Comparison of ENCODE assay signal across 9 cellular contexts in the genomic region with DNA sequence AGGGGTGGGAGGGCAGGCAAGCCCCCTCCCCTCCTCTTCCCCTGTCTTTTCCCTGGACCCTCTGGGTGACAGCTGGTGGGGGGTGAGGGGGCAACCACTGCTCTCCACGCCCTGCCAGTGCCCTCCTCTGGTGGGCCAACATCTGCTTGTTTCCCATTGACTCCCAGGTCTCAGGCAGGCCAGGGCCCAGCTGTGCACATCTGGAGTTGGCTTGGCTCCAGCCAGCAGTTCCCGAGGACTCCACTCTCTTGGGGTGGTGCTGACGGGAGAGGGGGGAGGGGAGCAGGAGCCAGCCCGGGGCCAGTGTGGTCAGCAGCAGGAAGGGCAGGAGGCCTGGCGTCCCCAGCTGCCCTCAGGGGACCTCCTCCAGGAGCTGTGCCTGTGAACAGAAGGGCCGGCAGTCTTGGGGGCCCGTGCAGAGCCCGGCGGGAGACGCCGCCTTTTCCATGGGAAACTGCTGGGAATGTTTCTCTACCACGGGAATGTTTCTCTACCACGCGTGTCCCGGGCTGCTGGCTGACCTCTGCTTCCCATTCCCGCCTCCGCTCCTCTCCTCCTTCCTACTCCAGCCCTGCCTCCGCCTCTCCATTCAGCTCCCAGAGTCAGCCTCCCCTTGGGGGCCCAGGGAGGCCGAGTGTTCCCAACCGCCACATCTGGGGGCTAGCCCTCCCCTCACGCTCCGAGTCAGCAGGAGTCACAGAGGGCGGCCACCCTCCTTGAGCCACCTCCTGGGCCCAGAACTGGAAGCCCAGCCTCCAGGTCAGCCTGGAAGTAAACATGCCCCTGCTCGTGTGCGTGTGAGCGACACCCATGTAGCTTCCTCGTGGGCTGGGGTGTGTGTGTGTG. TPM values are rescaled to one million over a fixed set of nuclear protein-coding genes. Genes with fewer than 3 reads are reported as not detected.
DNase-seq lines count a peak whose midpoint lies in the region; ATAC-seq and TF ChIP-seq lines count a peak whose summit lies in the region.
"Had no signal": no experiment of that assay in that cellular context is flagged by ENCODE, and none has a peak within 500 bp of the region (broad histone marks: within the 10 kb centered on the region; RNA-seq: fewer than 3 reads in every experiment).

No MANE protein-coding gene starts in this region.

- peaks cover 0 to 45% (median 0%) of the 10 kb centered on the region in 4 donors for H3K27me3 ChIP-seq in esophagus muscularis mucosa
- no peaks in the 10 kb centered on the region for H3K27me3 ChIP-seq in naive thymus-derived CD4-positive, alpha-beta T cell (ENCODE audit: control insufficient read depth in 2 of 2, insufficient read depth in 2 of 2, low read length in 2 of 2)

- 53% methylated on average over 17 of the region's 27 CpGs for WGBS in esophagus muscularis mucosa

- intact Hi-C loops in esophagus muscularis mucosa (cut with DNase I) = no loop called here
- intact Hi-C loops in naive thymus-derived CD4-positive, alpha-beta T cell (cut with micrococcal nuclease) = no loop called here

- no peaks in the 10 kb centered on the region for H3K9me3 ChIP-seq in esophagus muscularis mucosa
- H3K9me3 ChIP-seq in naive thymus-derived CD4-positive, alpha-beta T cell (ENCODE audit: control insufficient read depth in 2 of 3, low read length in 3 of 3) = no peaks in the 10 kb centered on the region

- ATAC-seq in naive thymus-derived CD4-positive, alpha-beta T cell = no peak
- ATAC-seq in GM21619 (IDR thresholded peaks at IDR 0.05; ENCODE audit: unreplicated experiment) = no peak
- no peak for ATAC-seq in GM18517 (IDR thresholded peaks at IDR 0.05; ENCODE audit: unreplicated experiment)
- no peak for ATAC-seq in activated CD4-positive, CD25-positive, alpha-beta regulatory T cell treated with anti-CD3 and anti-CD28 coated beads, Interleukin-2, amount 50 U/mL, for 24 hours

- CTCF ChIA-PET in naive thymus-derived CD4-positive, alpha-beta T cell (lab: Charles Lee) = interaction anchor here (0.7 to 1.9 kb wide), 3 partner anchors 27 to 75 kb away, joined by 3 to 5 read pairs (median 3); no protein-coding TSS in a partner anchor

- no peaks in the 10 kb centered on the region for H3K9me3 Mint-ChIP-seq in naive thymus-derived CD4-positive, alpha-beta T cell

- TF ChIP-seq POLR2A in esophagus muscularis mucosa (IDR thresholded peaks at IDR 0.05; ENCODE audit: low read depth) = no peak

- peak overlapping the region in 3 of 4 donors; percentile 8 to 34 (median 18) for H3K4me3 ChIP-seq in esophagus muscularis mucosa
- no peak overlapping the region for H3K4me3 ChIP-seq in naive thymus-derived CD4-positive, alpha-beta T cell (ENCODE audit: low read length)

- TF ChIP-seq CTCF in esophagus muscularis mucosa (IDR thresholded peaks at IDR 0.05) = no peak

- POLR2A ChIA-PET in naive thymus-derived CD4-positive, alpha-beta T cell (lab: Charles Lee) = interaction anchor here (0.8 to 3.5 kb wide), 7 partner anchors 14 to 183 kb away, joined by 3 to 18 read pairs (median 3); no protein-coding TSS in a partner anchor

- peak overlapping the region in 5 of 10 donors; percentile 16 to 70 (median 41) for H3K4me3 Mint-ChIP-seq in naive thymus-derived CD4-positive, alpha-beta T cell

- peaks cover 0 to 3% (median 0%) of the 10 kb centered on the region in 4 donors for H3K36me3 ChIP-seq in esophagus muscularis mucosa
- no peaks in the 10 kb centered on the region for H3K36me3 ChIP-seq in naive thymus-derived CD4-positive, alpha-beta T cell (ENCODE audit: control insufficient read depth in 2 of 3, insufficient read depth in 3 of 3, low read length in 3 of 3)

- H3K27ac ChIP-seq in esophagus muscularis mucosa (replicated peaks in 1 of 4) = peak overlapping the region; percentile 80 to 90 (median 85)
- H3K27ac ChIP-seq in naive thymus-derived CD4-positive, alpha-beta T cell (ENCODE audit: low read depth, low read length) = peak overlapping the region; percentile 31

- peak; percentile 69 for DNase-seq in AG08395 (ENCODE audit: low spot score)
- no peak for DNase-seq in esophagus muscularis mucosa (ENCODE audit: extremely low spot score)
- peak in 1 of 9 donors; percentile 5 for DNase-seq in naive thymus-derived CD4-positive, alpha-beta T cell
- DNase-seq in cerebellar nuclear complex (lab: John Stamatoyannopoulos, UW) = no peak
- DNase-seq: NCI-H526 treated with DMSO at 0.1 percent for 48 hours had no signal

- peak overlapping the region; percentile 15 to 92 (median 75) for H3K27ac Mint-ChIP-seq in naive thymus-derived CD4-positive, alpha-beta T cell

- H3K27me3 Mint-ChIP-seq in naive thymus-derived CD4-positive, alpha-beta T cell = peaks cover 0 to 14% (median 0%) of the 10 kb centered on the region in 5 donors

- H3K36me3 Mint-ChIP-seq in naive thymus-derived CD4-positive, alpha-beta T cell = no peaks in the 10 kb centered on the region

- peaks cover 5 to 38% (median 28%) of the 10 kb centered on the region in 7 donors for H3K4me1 Mint-ChIP-seq in naive thymus-derived CD4-positive, alpha-beta T cell

- peaks cover 52 to 59% (median 57%) of the 10 kb centered on the region in 4 donors for H3K4me1 ChIP-seq in esophagus muscularis mucosa
- H3K4me1 ChIP-seq in naive thymus-derived CD4-positive, alpha-beta T cell (ENCODE audit: control insufficient read depth in 2 of 2, insufficient read depth in 2 of 2, low read length in 2 of 2) = peaks cover 8 to 31% of the 10 kb centered on the region in 2 donors

- no peak for TF ChIP-seq EP300 in esophagus muscularis mucosa (IDR thresholded peaks at IDR 0.05)

TF ChIP-seq in PFSK-1, 5 proteins besides CTCF, POLR2A, EP300 and RAD21:
- TF ChIP-seq, protein P1, sequence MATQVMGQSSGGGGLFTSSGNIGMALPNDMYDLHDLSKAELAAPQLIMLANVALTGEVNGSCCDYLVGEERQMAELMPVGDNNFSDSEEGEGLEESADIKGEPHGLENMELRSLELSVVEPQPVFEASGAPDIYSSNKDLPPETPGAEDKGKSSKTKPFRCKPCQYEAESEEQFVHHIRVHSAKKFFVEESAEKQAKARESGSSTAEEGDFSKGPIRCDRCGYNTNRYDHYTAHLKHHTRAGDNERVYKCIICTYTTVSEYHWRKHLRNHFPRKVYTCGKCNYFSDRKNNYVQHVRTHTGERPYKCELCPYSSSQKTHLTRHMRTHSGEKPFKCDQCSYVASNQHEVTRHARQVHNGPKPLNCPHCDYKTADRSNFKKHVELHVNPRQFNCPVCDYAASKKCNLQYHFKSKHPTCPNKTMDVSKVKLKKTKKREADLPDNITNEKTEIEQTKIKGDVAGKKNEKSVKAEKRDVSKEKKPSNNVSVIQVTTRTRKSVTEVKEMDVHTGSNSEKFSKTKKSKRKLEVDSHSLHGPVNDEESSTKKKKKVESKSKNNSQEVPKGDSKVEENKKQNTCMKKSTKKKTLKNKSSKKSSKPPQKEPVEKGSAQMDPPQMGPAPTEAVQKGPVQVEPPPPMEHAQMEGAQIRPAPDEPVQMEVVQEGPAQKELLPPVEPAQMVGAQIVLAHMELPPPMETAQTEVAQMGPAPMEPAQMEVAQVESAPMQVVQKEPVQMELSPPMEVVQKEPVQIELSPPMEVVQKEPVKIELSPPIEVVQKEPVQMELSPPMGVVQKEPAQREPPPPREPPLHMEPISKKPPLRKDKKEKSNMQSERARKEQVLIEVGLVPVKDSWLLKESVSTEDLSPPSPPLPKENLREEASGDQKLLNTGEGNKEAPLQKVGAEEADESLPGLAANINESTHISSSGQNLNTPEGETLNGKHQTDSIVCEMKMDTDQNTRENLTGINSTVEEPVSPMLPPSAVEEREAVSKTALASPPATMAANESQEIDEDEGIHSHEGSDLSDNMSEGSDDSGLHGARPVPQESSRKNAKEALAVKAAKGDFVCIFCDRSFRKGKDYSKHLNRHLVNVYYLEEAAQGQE (IDR thresholded peaks at IDR 0.05; ENCODE audit: insufficient read depth in 1 of 2, low read depth in 2 of 2, low read length in 2 of 2) = 0 out of 4 replicates have a peak, but pooled peaks of 1 of the 2 experiments have one; percentile 41
- TF ChIP-seq SIN3A (IDR thresholded peaks at IDR 0.05; ENCODE audit: borderline replicate concordance, insufficient read depth, low read length) (peak; percentile 83; the same call in 1 of the 2 replicates), TAF1 (IDR thresholded peaks at IDR 0.05; ENCODE audit: borderline replicate concordance, insufficient read depth, low read length) (no peak), FOXP2 (optimal IDR thresholded peaks at IDR 0.05; ENCODE audit: borderline replicate concordance, extremely low read depth, extremely low read length, insufficient read depth) (peak; percentile 97), POLR2AphosphoS5 (IDR thresholded peaks at IDR 0.05; ENCODE audit: low read depth, low read length) (peak; percentile 40; the same call in 1 of the 2 replicates)

RNA-seq across cellular contexts. Expression of gene CYGB, which starts 7.6 kb away (rescaled TPM):
- 0.39 TPM for polyA plus RNA-seq in PFSK-1 (2012; ENCODE audit: insufficient read length, low read depth)
- 10 to 100 TPM; 10.8 to 23.5 (median 20.7) TPM for total RNA-seq in esophagus muscularis mucosa
- not detected for total RNA-seq in naive thymus-derived CD4-positive, alpha-beta T cell
- under 1 TPM; 0.33 to 0.35 TPM for polyA plus RNA-seq in naive thymus-derived CD4-positive, alpha-beta T cell

RNA-seq across cellular contexts. Expression of gene PRCD, which starts 10.0 kb away (rescaled TPM):
- 0.88 TPM for polyA plus RNA-seq in PFSK-1 (2012; ENCODE audit: insufficient read length, low read depth)
- total RNA-seq in esophagus muscularis mucosa = 1 to 10 TPM; 1.2 to 5.1 (median 3.8) TPM
- not detected for total RNA-seq in naive thymus-derived CD4-positive, alpha-beta T cell
- polyA plus RNA-seq in naive thymus-derived CD4-positive, alpha-beta T cell = 1 to 10 TPM in 1 of 2 donors, not detected in 1; 1.3 TPM

RNA-seq across cellular contexts. Expression of gene RHBDF2, which starts 28.6 kb away (rescaled TPM):
- polyA plus RNA-seq in PFSK-1 (2012; ENCODE audit: insufficient read length, low read depth) = 19.3 TPM
- 10 to 100 TPM; 12.9 to 22.5 (median 15.4) TPM for total RNA-seq in esophagus muscularis mucosa
- 100 to 1,000 TPM in 1 of 5 experiments, 10 to 100 TPM in 4; 31.1 to 119 (median 35.4) TPM for total RNA-seq in naive thymus-derived CD4-positive, alpha-beta T cell
- polyA plus RNA-seq in naive thymus-derived CD4-positive, alpha-beta T cell = 1 to 10 TPM; 2.9 to 7.5 TPM

RNA-seq across cellular contexts. Expression of gene ST6GALNAC2, which starts 55.8 kb away (rescaled TPM):
- not detected for polyA plus RNA-seq in PFSK-1 (2012; ENCODE audit: insufficient read length, low read depth)
- total RNA-seq in esophagus muscularis mucosa = 10 to 100 TPM in 2 of 4 donors, 1 to 10 TPM in 2; 8.7 to 17.8 (median 13.3) TPM
- total RNA-seq in naive thymus-derived CD4-positive, alpha-beta T cell = 1 to 10 TPM in 1 of 5 experiments, under 1 TPM in 2, not detected in 2; 0.48 to 7.5 (median 0.58) TPM
- not detected for polyA plus RNA-seq in naive thymus-derived CD4-positive, alpha-beta T cell

Comparison
In these comparisons a context has a peak if more than half of its experiments do, and no peak if none do; other contexts are left out.
1. RNA of gene CYGB, which starts 7.6 kb away (total RNA-seq): 10.8 to 23.5 TPM in esophagus muscularis mucosa; not detected in naive thymus-derived CD4-positive, alpha-beta T cell; every median in the first group is over 10 times any median in the second.